30 cellular contexts compared by ENCODE assay signal in genomic region chr10:6528198-6528950, GRCh38. TPM values are rescaled to one million over a fixed set of nuclear protein-coding genes. Genes with fewer than 3 reads are reported as not detected.
A peak's percentile ranks its signal among the peaks of the same experiment; 100 is the strongest.
DNase-seq lines count a peak whose midpoint lies in the region; ATAC-seq and TF ChIP-seq lines count a peak whose summit lies in the region.
"Had no signal": no experiment of that assay in that cellular context is flagged by ENCODE, and none has a peak within 500 bp of the region (broad histone marks: within the 10 kb centered on the region; RNA-seq: fewer than 3 reads in every experiment).

No MANE protein-coding gene starts in this region.

- POLR2A ChIA-PET in T-cell (lab: Charles Lee): no interaction called here
- POLR2A ChIA-PET in naive thymus-derived CD4-positive, alpha-beta T cell (lab: Charles Lee): interaction anchor here (1.0 to 10.0 kb wide), 8 partner anchors 10 to 58 kb away, joined by 3 to 100 read pairs (median 21); partner anchors contain the start of gene PRKCQ

- H3K36me3 Mint-ChIP-seq in activated CD8-positive, alpha-beta memory T cell treated with anti-CD3 and anti-CD28 coated beads, Interleukin-2, amount 10 ng/mL, durations not matched to agents 7 days and 5 days: peaks cover 44% of the 10 kb centered on the region
- peaks cover 48% of the 10 kb centered on the region for H3K36me3 Mint-ChIP-seq in T-cell
- peaks cover 34% of the 10 kb centered on the region for H3K36me3 Mint-ChIP-seq in activated naive CD8-positive, alpha-beta T cell treated with anti-CD3 and anti-CD28 coated beads, Interleukin-2, amount 50 U/mL, for 24 hours (ENCODE audit: low read depth)
- peaks cover 18 to 55% (median 23%) of the 10 kb centered on the region in 5 donors for H3K36me3 Mint-ChIP-seq in naive thymus-derived CD4-positive, alpha-beta T cell
- H3K36me3 Mint-ChIP-seq: mesothelial cell of epicardium had no signal

- no peak for DNase-seq in activated CD8-positive, alpha-beta memory T cell treated with anti-CD3 and anti-CD28 coated beads, Interleukin-2, amount 10 ng/mL, durations not matched to agents 7 days and 5 days
- no peak for DNase-seq in activated CD8-positive, alpha-beta memory T cell treated with anti-CD3 and anti-CD28 coated beads, Interleukin-2, amount 50 U/mL, for 4 hours
- DNase-seq in T-cell (no peak), lower leg skin (ENCODE audit: low spot score in 2 of 2) (no peak)
- DNase-seq in activated naive CD8-positive, alpha-beta T cell treated with anti-CD3 and anti-CD28 coated beads, Interleukin-2, amount 50 U/mL, for 24 hours: no peak
- no peak for DNase-seq in naive thymus-derived CD4-positive, alpha-beta T cell
- DNase-seq: activated CD4-positive, alpha-beta T cell treated with anti-CD3 and anti-CD28 coated beads for 4 hours; activated T-cell treated with anti-CD3 and anti-CD28 coated beads for 4 hours; Calu3; esophagus squamous epithelium; gastrocnemius medialis; H7; Karpas-422; MV-4-11; NCI-H146; NCI-H524; ovary; retina; SHP77 treated with DMSO at 0.1 percent for 48 hours; small intestine; stimulated activated CD4-positive, alpha-beta T cell treated with anti-CD3 and anti-CD28 coated beads, Interleukin-1b, Interleukin-23, amount 100 ng/mL, for 48 hours had no signal

- H3K27ac Mint-ChIP-seq in activated CD8-positive, alpha-beta memory T cell treated with anti-CD3 and anti-CD28 coated beads, Interleukin-2, amount 10 ng/mL, durations not matched to agents 7 days and 5 days: peak overlapping the region; percentile 100
- peak overlapping the region; percentile 99 to 100 for H3K27ac Mint-ChIP-seq in T-cell
- H3K27ac Mint-ChIP-seq in activated naive CD8-positive, alpha-beta T cell treated with anti-CD3 and anti-CD28 coated beads, Interleukin-2, amount 50 U/mL, for 24 hours: peak overlapping the region; percentile 92
- peak overlapping the region; percentile 97 to 100 (median 99) for H3K27ac Mint-ChIP-seq in naive thymus-derived CD4-positive, alpha-beta T cell
- H3K27ac Mint-ChIP-seq: B cell, mesothelial cell of epicardium, nephron had no signal

- no peaks in the 10 kb centered on the region for H3K9me3 Mint-ChIP-seq in activated CD8-positive, alpha-beta memory T cell treated with anti-CD3 and anti-CD28 coated beads, Interleukin-2, amount 10 ng/mL, durations not matched to agents 7 days and 5 days (ENCODE audit: low read depth)
- no peaks in the 10 kb centered on the region for H3K9me3 Mint-ChIP-seq in T-cell
- H3K9me3 Mint-ChIP-seq in activated naive CD8-positive, alpha-beta T cell treated with anti-CD3 and anti-CD28 coated beads, Interleukin-2, amount 50 U/mL, for 24 hours: no peaks in the 10 kb centered on the region
- peaks cover 0 to 2% (median 0%) of the 10 kb centered on the region in 11 donors for H3K9me3 Mint-ChIP-seq in naive thymus-derived CD4-positive, alpha-beta T cell
- H3K9me3 Mint-ChIP-seq: mesothelial cell of epicardium, nephron had no signal

- peaks cover 46 to 52% of the 10 kb centered on the region in 2 donors for H3K4me1 ChIP-seq in naive thymus-derived CD4-positive, alpha-beta T cell (ENCODE audit: control insufficient read depth in 2 of 2, insufficient read depth in 2 of 2, low read length in 2 of 2)
- H3K4me1 ChIP-seq: A549 had no signal

- WGBS in lower leg skin, 2 donors: 76 to 77% methylated on average over 12 of the region's 12 CpGs

- TF ChIP-seq POLR2A in lower leg skin (IDR thresholded peaks at IDR 0.05): no peak

- no peaks in the 10 kb centered on the region for H3K27me3 ChIP-seq in naive thymus-derived CD4-positive, alpha-beta T cell (ENCODE audit: control insufficient read depth in 2 of 2, insufficient read depth in 2 of 2, low read length in 2 of 2)
- H3K27me3 ChIP-seq: esophagus squamous epithelium, gastrocnemius medialis, ovary had no signal

- CTCF ChIA-PET in activated CD8-positive, alpha-beta memory T cell treated with anti-CD3 and anti-CD28 coated beads, Interleukin-2, amount 10 ng/mL, durations not matched to agents 7 days and 5 days (lab: Charles Lee): interaction anchor here (1.1 to 1.4 kb wide), 2 partner anchors 16 to 45 kb away, joined by 3 read pairs; no protein-coding TSS in a partner anchor
- CTCF ChIA-PET in T-cell (lab: Charles Lee): interaction anchor here (1.0 to 1.1 kb wide), 2 partner anchors 11 to 53 kb away, joined by 3 to 4 read pairs; no protein-coding TSS in a partner anchor
- CTCF ChIA-PET in naive thymus-derived CD4-positive, alpha-beta T cell (lab: Charles Lee): interaction anchor here (0.6 to 1.7 kb wide), 4 partner anchors 10 to 50 kb away, joined by 3 to 4 read pairs (median 4); no protein-coding TSS in a partner anchor

- H3K27ac ChIP-seq in naive thymus-derived CD4-positive, alpha-beta T cell (ENCODE audit: low read depth, low read length): peak overlapping the region; percentile 74
- H3K27ac ChIP-seq: A549, esophagus squamous epithelium, gastrocnemius medialis, hepatocyte, ovary had no signal

- H3K4me3 Mint-ChIP-seq in activated CD8-positive, alpha-beta memory T cell treated with anti-CD3 and anti-CD28 coated beads, Interleukin-2, amount 10 ng/mL, durations not matched to agents 7 days and 5 days: no peak overlapping the region
- peak overlapping the region in 1 of 3 donors; percentile 83 for H3K4me3 Mint-ChIP-seq in T-cell
- H3K4me3 Mint-ChIP-seq in activated naive CD8-positive, alpha-beta T cell treated with anti-CD3 and anti-CD28 coated beads, Interleukin-2, amount 50 U/mL, for 24 hours: no peak overlapping the region
- peak overlapping the region; percentile 43 to 95 (median 62) for H3K4me3 Mint-ChIP-seq in naive thymus-derived CD4-positive, alpha-beta T cell
- H3K4me3 Mint-ChIP-seq: B cell, mesothelial cell of epicardium, nephron had no signal

- no peaks in the 10 kb centered on the region for H3K9me3 ChIP-seq in naive thymus-derived CD4-positive, alpha-beta T cell (ENCODE audit: control insufficient read depth in 2 of 3, low read length in 3 of 3)
- H3K9me3 ChIP-seq: A549, esophagus squamous epithelium, gastrocnemius medialis, ovary had no signal

- TF ChIP-seq CTCF in lower leg skin (IDR thresholded peaks at IDR 0.05): no peak

- H3K27me3 Mint-ChIP-seq in activated CD8-positive, alpha-beta memory T cell treated with anti-CD3 and anti-CD28 coated beads, Interleukin-2, amount 10 ng/mL, durations not matched to agents 7 days and 5 days: no peaks in the 10 kb centered on the region
- H3K27me3 Mint-ChIP-seq in T-cell: no peaks in the 10 kb centered on the region
- H3K27me3 Mint-ChIP-seq in activated naive CD8-positive, alpha-beta T cell treated with anti-CD3 and anti-CD28 coated beads, Interleukin-2, amount 50 U/mL, for 24 hours: no peaks in the 10 kb centered on the region
- H3K27me3 Mint-ChIP-seq in naive thymus-derived CD4-positive, alpha-beta T cell: no peaks in the 10 kb centered on the region

- peaks cover 58% of the 10 kb centered on the region for H3K4me1 Mint-ChIP-seq in activated CD8-positive, alpha-beta memory T cell treated with anti-CD3 and anti-CD28 coated beads, Interleukin-2, amount 10 ng/mL, durations not matched to agents 7 days and 5 days
- peaks cover 95 to 98% (median 98%) of the 10 kb centered on the region in 3 donors for H3K4me1 Mint-ChIP-seq in T-cell
- peaks cover 87% of the 10 kb centered on the region for H3K4me1 Mint-ChIP-seq in activated naive CD8-positive, alpha-beta T cell treated with anti-CD3 and anti-CD28 coated beads, Interleukin-2, amount 50 U/mL, for 24 hours
- peaks cover 66 to 98% (median 94%) of the 10 kb centered on the region in 7 donors for H3K4me1 Mint-ChIP-seq in naive thymus-derived CD4-positive, alpha-beta T cell
- H3K4me1 Mint-ChIP-seq: B cell, mesothelial cell of epicardium, nephron had no signal

- intact Hi-C loops in naive thymus-derived CD4-positive, alpha-beta T cell (cut with micrococcal nuclease): loop anchor here in 1 of 2 donors (2.0 kb wide), 1 partner anchor 16 kb away; no protein-coding TSS in a partner anchor
- intact Hi-C loops in lower leg skin (cut with DNase I; ENCODE audit: low total_unique reads): no loop called here

- H3K4me3 ChIP-seq in naive thymus-derived CD4-positive, alpha-beta T cell (ENCODE audit: low read length): no peak overlapping the region
- H3K4me3 ChIP-seq in lower leg skin (ENCODE audit: low read depth, poor library complexity, severe bottlenecking): no peak overlapping the region
- H3K4me3 ChIP-seq: A549, esophagus squamous epithelium, gastrocnemius medialis, hepatocyte, ovary had no signal

- H3K36me3 ChIP-seq in naive thymus-derived CD4-positive, alpha-beta T cell (ENCODE audit: control insufficient read depth in 2 of 3, insufficient read depth in 3 of 3, low read length in 3 of 3): peaks cover 0 to 10% (median 0%) of the 10 kb centered on the region in 3 experiments
- H3K36me3 ChIP-seq: esophagus squamous epithelium, gastrocnemius medialis, ovary had no signal

- ATAC-seq in activated CD8-positive, alpha-beta memory T cell treated with anti-CD3 and anti-CD28 coated beads, Interleukin-2, amount 10 ng/mL, durations not matched to agents 7 days and 5 days: no peak
- ATAC-seq in T-cell (replicated peaks in 1 of 4) (no peak), GM18520 (IDR thresholded peaks at IDR 0.05; ENCODE audit: unreplicated experiment) (no peak)
- no peak for ATAC-seq in activated naive CD8-positive, alpha-beta T cell treated with anti-CD3 and anti-CD28 coated beads, Interleukin-2, amount 50 U/mL, for 24 hours
- ATAC-seq in naive thymus-derived CD4-positive, alpha-beta T cell: no peak
- ATAC-seq in activated CD4-positive, CD25-positive, alpha-beta regulatory T cell treated with anti-CD3 and anti-CD28 coated beads, Interleukin-2, amount 50 U/mL, for 24 hours: no peak
- ATAC-seq: A549, gastrocnemius medialis, left lobe of liver, Panc1 had no signal

RNA-seq across cellular contexts. Expression of gene PRKCQ, which starts 51.7 kb away (rescaled TPM):
- 10 to 100 TPM; 51.0 to 58.7 TPM for total RNA-seq in activated CD8-positive, alpha-beta memory T cell treated with anti-CD3 and anti-CD28 coated beads, Interleukin-2, amount 10 ng/mL, durations not matched to agents 7 days and 5 days
- total RNA-seq in T-cell (10 to 100 TPM; 60.3 to 67.4 (median 61.6) TPM), lower leg skin (under 1 TPM in 2 of 4 donors, not detected in 2; 0.06 to 0.17 TPM)
- total RNA-seq in naive thymus-derived CD4-positive, alpha-beta T cell: 10 to 100 TPM; 45.9 to 68.3 (median 65.8) TPM
- polyA plus RNA-seq in naive thymus-derived CD4-positive, alpha-beta T cell: 10 to 100 TPM; 44.3 to 74.5 TPM

Comparison
In these comparisons a context has a peak if more than half of its experiments do, and no peak if none do; other contexts are left out.
1. H3K4me3 Mint-ChIP-seq: peak in naive thymus-derived CD4-positive, alpha-beta T cell (10 of 10); none in activated CD8-positive, alpha-beta memory T cell treated with anti-CD3 and anti-CD28 coated beads, Interleukin-2, amount 10 ng/mL, durations not matched to agents 7 days and 5 days (single experiment) and activated naive CD8-positive, alpha-beta T cell treated with anti-CD3 and anti-CD28 coated beads, Interleukin-2, amount 50 U/mL, for 24 hours (single experiment).
2. RNA of gene PRKCQ, which starts 51.7 kb away (total RNA-seq): 45.9 to 68.3 TPM in naive thymus-derived CD4-positive, alpha-beta T cell, 60.3 to 67.4 TPM in T-cell and 51.0 to 58.7 TPM in activated CD8-positive, alpha-beta memory T cell treated with anti-CD3 and anti-CD28 coated beads, Interleukin-2, amount 10 ng/mL, durations not matched to agents 7 days and 5 days; 0.06 to 0.17 TPM in lower leg skin; every median in the first group is over 10 times any median in the second.
3. Peak in every context shown above with its lines, with median percentiles within 50 percentile points of each other: H3K27ac Mint-ChIP-seq.